In genomic region chr19:41897181-41897580, GRCh38 we compare ENCODE assay signal across 21 cellular contexts. TPM values are rescaled to one million over a fixed set of nuclear protein-coding genes. Genes with fewer than 3 reads are reported as not detected.
A peak's percentile ranks its signal among the peaks of the same experiment; 100 is the strongest.
DNase-seq lines count a peak whose midpoint lies in the region; ATAC-seq lines count a peak whose summit lies in the region.
"Had no signal": no experiment of that assay in that cellular context is flagged by ENCODE, and none has a peak within 500 bp of the region (broad histone marks: within the 10 kb centered on the region; RNA-seq: fewer than 3 reads in every experiment).

No MANE protein-coding gene starts in this region.

- no peaks in the 10 kb centered on the region for H3K79me2 ChIP-seq in mesendoderm (ENCODE audit: control insufficient read depth, insufficient read depth, low read length)

- H3K27me3 ChIP-seq in mesendoderm (ENCODE audit: insufficient read depth, low read length, poor library complexity), result no peaks in the 10 kb centered on the region

- no peak overlapping the region for H3K4ac ChIP-seq in mesendoderm (ENCODE audit: low read depth, low read length)

- no peak overlapping the region for H4K8ac ChIP-seq in mesendoderm (ENCODE audit: low read depth, low read length)

- H3K23ac ChIP-seq in mesendoderm (ENCODE audit: low read length), result no peak overlapping the region

- peak overlapping the region; percentile 82 for H3K27ac Mint-ChIP-seq in activated T-cell treated with anti-CD3 and anti-CD28 coated beads, Interleukin-2, amount 50 U/mL, for 24 hours
- H3K27ac Mint-ChIP-seq in activated naive CD8-positive, alpha-beta T cell treated with anti-CD3 and anti-CD28 coated beads for 36 hours, result peak overlapping the region; percentile 75
- peak overlapping the region; percentile 61 for H3K27ac Mint-ChIP-seq in stimulated activated memory B cell treated with anti-CD40 and anti-IgM and Interleukin-4, amounts not matched to agents 10 μg/mL and 1 μg/mL and 100 μg/mL, for 72 hours

- no peak overlapping the region for H2BK120ac ChIP-seq in mesendoderm (ENCODE audit: low read depth, low read length)

- no peaks in the 10 kb centered on the region for H3K27me3 Mint-ChIP-seq in activated T-cell treated with anti-CD3 and anti-CD28 coated beads, Interleukin-2, amount 50 U/mL, for 24 hours
- no peaks in the 10 kb centered on the region for H3K27me3 Mint-ChIP-seq in activated naive CD8-positive, alpha-beta T cell treated with anti-CD3 and anti-CD28 coated beads for 36 hours
- H3K27me3 Mint-ChIP-seq in stimulated activated memory B cell treated with anti-CD40 and anti-IgM and Interleukin-4, amounts not matched to agents 10 μg/mL and 1 μg/mL and 100 μg/mL, for 72 hours, result no peaks in the 10 kb centered on the region

- H2AK5ac ChIP-seq in mesendoderm (ENCODE audit: low read length), result no peak overlapping the region

- H3K18ac ChIP-seq in mesendoderm (ENCODE audit: low read length), result no peak overlapping the region

- H3K4me3 Mint-ChIP-seq in activated T-cell treated with anti-CD3 and anti-CD28 coated beads, Interleukin-2, amount 50 U/mL, for 24 hours, result no peak overlapping the region
- H3K4me3 Mint-ChIP-seq in activated naive CD8-positive, alpha-beta T cell treated with anti-CD3 and anti-CD28 coated beads for 36 hours, result no peak overlapping the region
- no peak overlapping the region for H3K4me3 Mint-ChIP-seq in stimulated activated memory B cell treated with anti-CD40 and anti-IgM and Interleukin-4, amounts not matched to agents 10 μg/mL and 1 μg/mL and 100 μg/mL, for 72 hours

- no peak for ATAC-seq in stimulated activated memory B cell treated with anti-CD40 and anti-IgM and Interleukin-4, amounts not matched to agents 10 μg/mL and 1 μg/mL and 100 μg/mL, for 72 hours
- no peak for ATAC-seq in GM18909 (IDR thresholded peaks at IDR 0.05; ENCODE audit: poor library complexity, unreplicated experiment)
- ATAC-seq: Right ventricle myocardium inferior had no signal

- peak overlapping the region; percentile 49 for H3K56ac ChIP-seq in mesendoderm (ENCODE audit: low read length)

- H3K9ac ChIP-seq in mesendoderm (ENCODE audit: low read length), result no peak overlapping the region

- no peak overlapping the region for H2BK5ac ChIP-seq in mesendoderm (ENCODE audit: low read length)

- no peak overlapping the region for H3K4me3 ChIP-seq in mesendoderm (ENCODE audit: low read length)

- H3K9me3 Mint-ChIP-seq in activated T-cell treated with anti-CD3 and anti-CD28 coated beads, Interleukin-2, amount 50 U/mL, for 24 hours, result no peaks in the 10 kb centered on the region
- no peaks in the 10 kb centered on the region for H3K9me3 Mint-ChIP-seq in activated naive CD8-positive, alpha-beta T cell treated with anti-CD3 and anti-CD28 coated beads for 36 hours
- no peaks in the 10 kb centered on the region for H3K9me3 Mint-ChIP-seq in stimulated activated memory B cell treated with anti-CD40 and anti-IgM and Interleukin-4, amounts not matched to agents 10 μg/mL and 1 μg/mL and 100 μg/mL, for 72 hours

- WGBS in mesendoderm (ENCODE audit: extremely low coverage, insufficient coverage, low lambda C conversion rate), result no CpG with 5 or more reads among the region's 3 CpGs

- DNase-seq in activated T-cell treated with anti-CD3 and anti-CD28 coated beads, Interleukin-2, amount 50 U/mL, for 24 hours, result no peak
- no peak for DNase-seq in activated T-cell treated with anti-CD3 and anti-CD28 coated beads, Interleukin-2, amount 50 U/mL, for 1 hour
- DNase-seq in activated naive CD8-positive, alpha-beta T cell treated with anti-CD3 and anti-CD28 coated beads for 36 hours, result no peak
- no peak for DNase-seq in mesendoderm
- DNase-seq in SK-N-DZ (ENCODE audit: low spot score), result no peak
- DNase-seq in central memory CD4-positive, alpha-beta T cell, result no peak
- DNase-seq: AML-193, C1 segment of cervical spinal cord, Kasumi-1, NCI-H1417, NCI-H1694 treated with DMSO at 0.1 percent for 48 hours, NCI-H2081 treated with DMSO at 0.1 percent for 48 hours, NCI-H2171 treated with DMSO at 0.1 percent for 48 hours, NCI-H526 had no signal

- H3K27ac ChIP-seq in mesendoderm (ENCODE audit: low read depth, low read length), result no peak overlapping the region

- H3K36me3 Mint-ChIP-seq in activated T-cell treated with anti-CD3 and anti-CD28 coated beads, Interleukin-2, amount 50 U/mL, for 24 hours (ENCODE audit: low read depth), result peaks cover 77% of the 10 kb centered on the region
- peaks cover 45% of the 10 kb centered on the region for H3K36me3 Mint-ChIP-seq in activated naive CD8-positive, alpha-beta T cell treated with anti-CD3 and anti-CD28 coated beads for 36 hours
- peaks cover 59% of the 10 kb centered on the region for H3K36me3 Mint-ChIP-seq in stimulated activated memory B cell treated with anti-CD40 and anti-IgM and Interleukin-4, amounts not matched to agents 10 μg/mL and 1 μg/mL and 100 μg/mL, for 72 hours

- H2BK15ac ChIP-seq in mesendoderm (replicated peaks; ENCODE audit: low read depth), result no peak overlapping the region

- peaks cover 3% of the 10 kb centered on the region for H3K36me3 ChIP-seq in mesendoderm (ENCODE audit: control insufficient read depth, insufficient read depth, low read length)

- H3K4me1 Mint-ChIP-seq in activated T-cell treated with anti-CD3 and anti-CD28 coated beads, Interleukin-2, amount 50 U/mL, for 24 hours (ENCODE audit: low read depth), result peaks cover 50% of the 10 kb centered on the region
- peaks cover 50% of the 10 kb centered on the region for H3K4me1 Mint-ChIP-seq in activated naive CD8-positive, alpha-beta T cell treated with anti-CD3 and anti-CD28 coated beads for 36 hours
- peaks cover 40% of the 10 kb centered on the region for H3K4me1 Mint-ChIP-seq in stimulated activated memory B cell treated with anti-CD40 and anti-IgM and Interleukin-4, amounts not matched to agents 10 μg/mL and 1 μg/mL and 100 μg/mL, for 72 hours

- H3K79me1 ChIP-seq in mesendoderm (ENCODE audit: low read length), result no peaks in the 10 kb centered on the region

- H3K4me2 ChIP-seq in mesendoderm (ENCODE audit: low read length), result no peak overlapping the region

- H4K5ac ChIP-seq in mesendoderm (ENCODE audit: low read length), result no peak overlapping the region

- H3K4me1 ChIP-seq in mesendoderm (ENCODE audit: control insufficient read depth, low read depth, low read length), result no peaks in the 10 kb centered on the region

RNA-seq across cellular contexts. Expression of gene ARHGEF1, which starts 14.2 kb away (rescaled TPM):
- total RNA-seq in activated naive CD8-positive, alpha-beta T cell treated with anti-CD3 and anti-CD28 coated beads for 36 hours, result 100 to 1,000 TPM; 285 to 295 TPM
- 38.0 TPM for polyA plus RNA-seq in mesendoderm (2013, experiment 1 of 2)
- polyA plus RNA-seq in mesendoderm (2013, experiment 2 of 2), result 36.4 TPM
- polyA plus RNA-seq in SK-N-DZ (2014; cell fraction: cytosol; rRNA removed), result 16.7 and 17.0 TPM in 2 replicates
- 33.2 and 43.4 TPM in 2 replicates for polyA plus RNA-seq in SK-N-DZ (2014; cell fraction: nucleus; rRNA removed)

RNA-seq across cellular contexts. Expression of gene CD79A, which starts 20.1 kb away (rescaled TPM):
- 10 to 100 TPM; 28.8 to 32.2 TPM for total RNA-seq in activated naive CD8-positive, alpha-beta T cell treated with anti-CD3 and anti-CD28 coated beads for 36 hours
- polyA plus RNA-seq in mesendoderm (2013, experiment 1 of 2), result 0.41 TPM
- polyA plus RNA-seq in mesendoderm (2013, experiment 2 of 2), result 0.46 TPM
- 0.15 TPM in 1 of 2 replicates, not detected in the other for polyA plus RNA-seq in SK-N-DZ (2014; cell fraction: cytosol; rRNA removed)
- polyA plus RNA-seq in SK-N-DZ (2014; cell fraction: nucleus; rRNA removed), result not detected in 2 replicates
- total RNA-seq: A172, Daoy, MCF 10A had no signal

RNA-seq across cellular contexts. Expression of gene ERFL, which starts 31.1 kb away (rescaled TPM):
- 1 to 10 TPM; 1.1 to 1.2 TPM for total RNA-seq in activated naive CD8-positive, alpha-beta T cell treated with anti-CD3 and anti-CD28 coated beads for 36 hours
- not detected for polyA plus RNA-seq in mesendoderm (2013, experiment 1 of 2)
- polyA plus RNA-seq in mesendoderm (2013, experiment 2 of 2), result not detected
- not detected in 2 replicates for polyA plus RNA-seq in SK-N-DZ (2014; cell fraction: cytosol; rRNA removed)
- 0.51 TPM in 1 of 2 replicates, not detected in the other for polyA plus RNA-seq in SK-N-DZ (2014; cell fraction: nucleus; rRNA removed)
- total RNA-seq: Daoy, MCF 10A, Right ventricle myocardium inferior had no signal
- polyA plus RNA-seq: AG04450 had no signal

RNA-seq across cellular contexts. Expression of gene RPS19, which starts 37.1 kb away (rescaled TPM):
- total RNA-seq in activated naive CD8-positive, alpha-beta T cell treated with anti-CD3 and anti-CD28 coated beads for 36 hours, result 1,000 to 10,000 TPM; 3,012 to 3,178 TPM
- polyA plus RNA-seq in mesendoderm (2013, experiment 1 of 2), result 3,019 TPM
- 2,972 TPM for polyA plus RNA-seq in mesendoderm (2013, experiment 2 of 2)
- 657 and 776 TPM in 2 replicates for polyA plus RNA-seq in SK-N-DZ (2014; cell fraction: cytosol; rRNA removed)
- 809 and 1,369 TPM in 2 replicates for polyA plus RNA-seq in SK-N-DZ (2014; cell fraction: nucleus; rRNA removed)

RNA-seq across cellular contexts. Expression of gene DMRTC2, which starts 52.3 kb away (rescaled TPM):
- not detected for total RNA-seq in activated naive CD8-positive, alpha-beta T cell treated with anti-CD3 and anti-CD28 coated beads for 36 hours
- polyA plus RNA-seq in mesendoderm (2013, experiment 1 of 2), result not detected
- not detected for polyA plus RNA-seq in mesendoderm (2013, experiment 2 of 2)
- not detected in 2 replicates for polyA plus RNA-seq in SK-N-DZ (2014; cell fraction: cytosol; rRNA removed)
- not detected in 2 replicates for polyA plus RNA-seq in SK-N-DZ (2014; cell fraction: nucleus; rRNA removed)
- total RNA-seq: A172, Daoy, MCF 10A, Right ventricle myocardium inferior had no signal
- polyA plus RNA-seq: AG04450 had no signal
